9 cellular contexts compared by ENCODE assay signal in genomic region chr5:169416583-169417196, GRCh38.
DNase-seq lines count a peak whose midpoint lies in the region; ATAC-seq and TF ChIP-seq lines count a peak whose summit lies in the region.
"Had no signal": no experiment of that assay in that cellular context is flagged by ENCODE, and none has a peak within 500 bp of the region (broad histone marks: within the 10 kb centered on the region; RNA-seq: fewer than 3 reads in every experiment).

No MANE protein-coding gene starts in this region.

- H3K9me3 ChIP-seq in effector memory CD4-positive, alpha-beta T cell (ENCODE audit: control insufficient read depth, low read length) = no peaks in the 10 kb centered on the region
- no peaks in the 10 kb centered on the region for H3K9me3 ChIP-seq in naive thymus-derived CD4-positive, alpha-beta T cell (ENCODE audit: control insufficient read depth in 2 of 3, low read length in 3 of 3)

- no peaks in the 10 kb centered on the region for H3K4me1 ChIP-seq in effector memory CD4-positive, alpha-beta T cell (ENCODE audit: control insufficient read depth, insufficient read depth, low read length, poor library complexity, severe bottlenecking)
- no peaks in the 10 kb centered on the region for H3K4me1 ChIP-seq in naive thymus-derived CD4-positive, alpha-beta T cell (ENCODE audit: control insufficient read depth in 2 of 2, insufficient read depth in 2 of 2, low read length in 2 of 2)

- TF ChIP-seq CTCF in astrocyte of the cerebellum (IDR thresholded peaks at IDR 0.05; ENCODE audit: low read depth, low read length, missing control alignments) = no peak
- TF ChIP-seq CTCF in omental fat pad (IDR thresholded peaks at IDR 0.05) = no peak

- H3K9me3 Mint-ChIP-seq in naive thymus-derived CD4-positive, alpha-beta T cell = peaks cover 0 to 2% (median 0%) of the 10 kb centered on the region in 11 donors
- H3K9me3 Mint-ChIP-seq: T-helper 1 cell treated with Interleukin-12 subunit alpha and Interleukin-12 subunit beta and Interleukin-4 antibody, amounts not matched to agents 30 μg/mL and 1 μg/mL, for 36 hours had no signal

- no peaks in the 10 kb centered on the region for H3K36me3 Mint-ChIP-seq in naive thymus-derived CD4-positive, alpha-beta T cell

- no peak overlapping the region for H3K27ac ChIP-seq in effector memory CD4-positive, alpha-beta T cell (ENCODE audit: insufficient read depth, low read length, poor library complexity, severe bottlenecking)
- no peak overlapping the region for H3K27ac ChIP-seq in naive thymus-derived CD4-positive, alpha-beta T cell (ENCODE audit: low read depth, low read length)

- H3K27me3 Mint-ChIP-seq in naive thymus-derived CD4-positive, alpha-beta T cell = peaks cover 0 to 31% (median 0%) of the 10 kb centered on the region in 5 donors

- peak; percentile 98 for ATAC-seq in GM19328 (IDR thresholded peaks at IDR 0.05; ENCODE audit: unreplicated experiment)
- ATAC-seq in HG03060 (IDR thresholded peaks at IDR 0.05; ENCODE audit: low read depth, unreplicated experiment) = peak; percentile 98
- ATAC-seq in omental fat pad (ENCODE audit: low FRiP score) = peak; percentile 39
- no peak for ATAC-seq in naive thymus-derived CD4-positive, alpha-beta T cell
- no peak for ATAC-seq in HG02973 (IDR thresholded peaks at IDR 0.05; ENCODE audit: unreplicated experiment)

- H3K4me3 Mint-ChIP-seq in naive thymus-derived CD4-positive, alpha-beta T cell = no peak overlapping the region
- H3K4me3 Mint-ChIP-seq: T-helper 1 cell treated with Interleukin-12 subunit alpha and Interleukin-12 subunit beta and Interleukin-4 antibody, amounts not matched to agents 30 μg/mL and 1 μg/mL, for 36 hours had no signal

- POLR2A ChIA-PET in naive thymus-derived CD4-positive, alpha-beta T cell (lab: Charles Lee) = no interaction called here

- DNase-seq in astrocyte of the cerebellum (ENCODE audit: low read depth) (peak; percentile 46), omental fat pad (ENCODE audit: low spot score) (peak; percentile 52)
- no peak for DNase-seq in effector memory CD4-positive, alpha-beta T cell
- DNase-seq in activated naive CD4-positive, alpha-beta T cell treated with Interleukin-2 at 50 U/mL for 16 hours = no peak
- no peak for DNase-seq in naive thymus-derived CD4-positive, alpha-beta T cell

- in situ Hi-C loops in astrocyte of the cerebellum (cut with HindIII; ENCODE audit: low sequenced_read_pairs) = no loop called here

- H3K4me3 ChIP-seq in astrocyte of the cerebellum (ENCODE audit: low read depth, low read length) = no peak overlapping the region
- no peak overlapping the region for H3K4me3 ChIP-seq in effector memory CD4-positive, alpha-beta T cell (ENCODE audit: insufficient read depth, low read depth, low read length, poor library complexity, severe bottlenecking)
- H3K4me3 ChIP-seq in naive thymus-derived CD4-positive, alpha-beta T cell (ENCODE audit: low read length) = no peak overlapping the region

- H3K27ac Mint-ChIP-seq in naive thymus-derived CD4-positive, alpha-beta T cell = no peak overlapping the region
- H3K27ac Mint-ChIP-seq: T-helper 1 cell treated with Interleukin-12 subunit alpha and Interleukin-12 subunit beta and Interleukin-4 antibody, amounts not matched to agents 30 μg/mL and 1 μg/mL, for 36 hours had no signal

- H3K27me3 ChIP-seq in effector memory CD4-positive, alpha-beta T cell (replicated peaks; ENCODE audit: control insufficient read depth, insufficient read depth, low read length, poor library complexity, severe bottlenecking) = no peaks in the 10 kb centered on the region
- no peaks in the 10 kb centered on the region for H3K27me3 ChIP-seq in naive thymus-derived CD4-positive, alpha-beta T cell (ENCODE audit: control insufficient read depth in 2 of 2, insufficient read depth in 2 of 2, low read length in 2 of 2)

- H3K36me3 ChIP-seq in effector memory CD4-positive, alpha-beta T cell (ENCODE audit: control insufficient read depth, insufficient read depth, low read length) = no peaks in the 10 kb centered on the region
- no peaks in the 10 kb centered on the region for H3K36me3 ChIP-seq in naive thymus-derived CD4-positive, alpha-beta T cell (ENCODE audit: control insufficient read depth in 2 of 3, insufficient read depth in 3 of 3, low read length in 3 of 3)

- intact Hi-C loops in naive thymus-derived CD4-positive, alpha-beta T cell (cut with micrococcal nuclease) = no loop called here

- no peaks in the 10 kb centered on the region for H3K4me1 Mint-ChIP-seq in naive thymus-derived CD4-positive, alpha-beta T cell

- CTCF ChIA-PET in naive thymus-derived CD4-positive, alpha-beta T cell (lab: Charles Lee) = no interaction called here

Comparison
In these comparisons a context has a peak if more than half of its experiments do, and no peak if none do; other contexts are left out.
1. ATAC-seq: peak in GM19328 (single experiment), HG03060 (single experiment) and omental fat pad (single experiment); none in naive thymus-derived CD4-positive, alpha-beta T cell (single experiment) and HG02973 (single experiment).
2. DNase-seq: peak in astrocyte of the cerebellum (single experiment) and omental fat pad (single experiment); none in effector memory CD4-positive, alpha-beta T cell (0 of 3), activated naive CD4-positive, alpha-beta T cell treated with Interleukin-2 at 50 U/mL for 16 hours (single experiment) and naive thymus-derived CD4-positive, alpha-beta T cell (0 of 9).